5 cellular contexts compared by ENCODE assay signal in the genomic region with DNA sequence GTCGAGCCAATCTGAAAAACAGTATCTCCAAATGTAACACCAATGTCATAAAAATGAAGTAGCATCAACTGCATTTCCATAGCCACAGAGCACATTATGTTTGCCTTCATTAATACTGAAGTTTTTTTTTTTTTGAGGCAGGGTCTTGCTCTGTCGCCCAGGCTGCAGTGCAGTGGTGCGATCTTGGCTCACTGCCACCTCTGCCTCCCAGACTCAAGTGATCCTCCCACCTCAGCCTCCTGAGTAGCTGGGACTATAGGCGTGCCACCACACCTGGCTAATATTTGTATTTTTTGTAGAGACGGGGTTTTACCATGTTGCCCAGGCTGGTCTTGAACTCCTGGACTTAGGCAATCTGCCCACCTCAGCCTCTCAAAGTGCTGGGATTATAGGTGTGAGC. TPM values are rescaled to one million over a fixed set of nuclear protein-coding genes. Genes with fewer than 3 reads are reported as not detected.
"Had no signal": no experiment of that assay in that cellular context is flagged by ENCODE, and none has a peak within 500 bp of the region (broad histone marks: within the 10 kb centered on the region; RNA-seq: fewer than 3 reads in every experiment).

No MANE protein-coding gene starts in this region.

RNA-seq across cellular contexts. Expression of a gene that starts 15.0 kb away (rescaled TPM):
- total RNA-seq: dermis microvascular lymphatic vessel endothelial cell, left ventricle myocardium superior, osteocyte, smooth muscle cell, urinary bladder had no signal
